In genomic region chr5:83720805-83721431, GRCh38 we compare ENCODE assay signal across 10 cellular contexts. TPM values are rescaled to one million over a fixed set of nuclear protein-coding genes. Genes with fewer than 3 reads are reported as not detected.
DNase-seq lines count a peak whose midpoint lies in the region; ATAC-seq and TF ChIP-seq lines count a peak whose summit lies in the region.
"Had no signal": no experiment of that assay in that cellular context is flagged by ENCODE, and none has a peak within 500 bp of the region (broad histone marks: within the 10 kb centered on the region; RNA-seq: fewer than 3 reads in every experiment).

Gene HAPLN1, minus strand, starts transcription at chr5:83720855. Its CDS starts 47,332 bp downstream, at chr5:83673523.

- TF ChIP-seq EP300 in tibial nerve (IDR thresholded peaks at IDR 0.05) = no peak

- H3K9me3 Mint-ChIP-seq in activated CD8-positive, alpha-beta T cell treated with anti-CD3 and anti-CD28 coated beads for 36 hours = no peaks in the 10 kb centered on the region
- no peaks in the 10 kb centered on the region for H3K9me3 Mint-ChIP-seq in activated CD8-positive, alpha-beta T cell treated with anti-CD3 and anti-CD28 coated beads, Interleukin-2, amount 10 ng/mL, durations not matched to agents 7 days and 5 days (ENCODE audit: insufficient read depth)
- H3K9me3 Mint-ChIP-seq in MCF 10A (ENCODE audit: unreplicated experiment) = no peaks in the 10 kb centered on the region

- peak within 1 kb of the TSS; percentile 43 to 48 for H3K4me3 ChIP-seq in left lung
- peak within 1 kb of the TSS; percentile 34 to 67 (median 54) for H3K4me3 ChIP-seq in tibial nerve

- no TSS peak for BruUV-seq in MCF 10A (replicated peaks; lab: Mats Ljungman, UMichigan)

- POLR2A ChIA-PET in activated CD8-positive, alpha-beta T cell treated with anti-CD3 and anti-CD28 coated beads for 36 hours (lab: Charles Lee) = no interaction called here
- POLR2A ChIA-PET in activated CD8-positive, alpha-beta T cell treated with anti-CD3 and anti-CD28 coated beads, Interleukin-2, amount 10 ng/mL, durations not matched to agents 7 days and 5 days (lab: Charles Lee) = no interaction called here
- POLR2A ChIA-PET in MCF 10A (lab: Yijun Ruan, JAX) = no interaction called here

- H3K36me3 ChIP-seq in left lung = no peaks in the 10 kb centered on the region
- no peaks in the 10 kb centered on the region for H3K36me3 ChIP-seq in tibial nerve

- no peak within 1 kb of the TSS for H3K27ac ChIP-seq in left lung
- H3K27ac ChIP-seq in tibial nerve = peak within 1 kb of the TSS in 1 of 4 donors; percentile 5
- H3K27ac ChIP-seq in caudate nucleus (ENCODE audit: low read depth, low read length) = no peak within 1 kb of the TSS

- H3K27me3 Mint-ChIP-seq in activated CD8-positive, alpha-beta T cell treated with anti-CD3 and anti-CD28 coated beads for 36 hours = peaks cover 46% of the 10 kb centered on the region
- peaks cover 42% of the 10 kb centered on the region for H3K27me3 Mint-ChIP-seq in activated CD8-positive, alpha-beta T cell treated with anti-CD3 and anti-CD28 coated beads, Interleukin-2, amount 10 ng/mL, durations not matched to agents 7 days and 5 days (ENCODE audit: low read depth)
- peaks cover 91% of the 10 kb centered on the region for H3K27me3 Mint-ChIP-seq in MCF 10A (ENCODE audit: insufficient read depth, unreplicated experiment)

- H3K27ac Mint-ChIP-seq in activated CD8-positive, alpha-beta T cell treated with anti-CD3 and anti-CD28 coated beads for 36 hours = no peak within 1 kb of the TSS
- no peak within 1 kb of the TSS for H3K27ac Mint-ChIP-seq in activated CD8-positive, alpha-beta T cell treated with anti-CD3 and anti-CD28 coated beads, Interleukin-2, amount 10 ng/mL, durations not matched to agents 7 days and 5 days
- H3K27ac Mint-ChIP-seq in MCF 10A (ENCODE audit: low read depth, unreplicated experiment) = no peak within 1 kb of the TSS

- 49 to 55% methylated on average over 17 of the region's 17 CpGs for WGBS in tibial nerve, 2 donors

- H3K4me1 ChIP-seq in left lung (peaks cover 0 to 4% of the 10 kb centered on the region in 2 donors), tibial nerve (peaks cover 0 to 18% (median 4%) of the 10 kb centered on the region in 4 donors)

- no peak for TF ChIP-seq POLR2A in tibial nerve (IDR thresholded peaks at IDR 0.05)

- H3K4me1 Mint-ChIP-seq in activated CD8-positive, alpha-beta T cell treated with anti-CD3 and anti-CD28 coated beads for 36 hours (ENCODE audit: low read depth) = peaks cover 7% of the 10 kb centered on the region
- peaks cover 5% of the 10 kb centered on the region for H3K4me1 Mint-ChIP-seq in activated CD8-positive, alpha-beta T cell treated with anti-CD3 and anti-CD28 coated beads, Interleukin-2, amount 10 ng/mL, durations not matched to agents 7 days and 5 days (ENCODE audit: low read depth)
- peaks cover 5% of the 10 kb centered on the region for H3K4me1 Mint-ChIP-seq in MCF 10A (ENCODE audit: insufficient read depth, unreplicated experiment)

- ATAC-seq in activated CD8-positive, alpha-beta T cell treated with anti-CD3 and anti-CD28 coated beads for 36 hours = no peak
- ATAC-seq in activated CD8-positive, alpha-beta T cell treated with anti-CD3 and anti-CD28 coated beads, Interleukin-2, amount 10 ng/mL, durations not matched to agents 7 days and 5 days = no peak
- no peak for ATAC-seq in left lung
- no peak for ATAC-seq in HG02571 (IDR thresholded peaks at IDR 0.05; ENCODE audit: unreplicated experiment)

- no peak for TF ChIP-seq CTCF in activated CD8-positive, alpha-beta T cell treated with anti-CD3 and anti-CD28 coated beads for 36 hours (IDR thresholded peaks at IDR 0.05)
- no peak for TF ChIP-seq CTCF in MCF 10A (IDR thresholded peaks at IDR 0.05; ENCODE audit: unreplicated experiment)
- TF ChIP-seq CTCF in left lung (IDR thresholded peaks at IDR 0.05) = no peak
- TF ChIP-seq CTCF in tibial nerve (IDR thresholded peaks at IDR 0.05) = no peak

- no peaks in the 10 kb centered on the region for H3K9me3 ChIP-seq in left lung
- H3K9me3 ChIP-seq in tibial nerve = no peaks in the 10 kb centered on the region

- intact Hi-C loops in activated CD8-positive, alpha-beta T cell treated with anti-CD3 and anti-CD28 coated beads for 36 hours (cut with micrococcal nuclease) = no loop called here
- intact Hi-C loops in MCF 10A (cut with micrococcal nuclease) (no loop called here), left lung (cut with DNase I) (no loop called here)

- CTCF ChIA-PET in activated CD8-positive, alpha-beta T cell treated with anti-CD3 and anti-CD28 coated beads for 36 hours (lab: Charles Lee) = interaction anchor here (1.9 kb wide), 1 partner anchor 9 kb away, joined by 6 read pairs; no protein-coding TSS in a partner anchor
- CTCF ChIA-PET in activated CD8-positive, alpha-beta T cell treated with anti-CD3 and anti-CD28 coated beads, Interleukin-2, amount 10 ng/mL, durations not matched to agents 7 days and 5 days (lab: Charles Lee) = no interaction called here
- CTCF ChIA-PET in MCF 10A (lab: Yijun Ruan, JAX) = interaction anchor here (0.6 kb wide), 2 partner anchors 19 to 72 kb away, joined by 3 to 4 read pairs; no protein-coding TSS in a partner anchor

- H3K36me3 Mint-ChIP-seq in activated CD8-positive, alpha-beta T cell treated with anti-CD3 and anti-CD28 coated beads for 36 hours (ENCODE audit: low read depth) = no peaks in the 10 kb centered on the region
- H3K36me3 Mint-ChIP-seq in activated CD8-positive, alpha-beta T cell treated with anti-CD3 and anti-CD28 coated beads, Interleukin-2, amount 10 ng/mL, durations not matched to agents 7 days and 5 days (ENCODE audit: low read depth) = no peaks in the 10 kb centered on the region
- no peaks in the 10 kb centered on the region for H3K36me3 Mint-ChIP-seq in MCF 10A (ENCODE audit: insufficient read depth, unreplicated experiment)

- H3K27me3 ChIP-seq in left lung = peaks cover 0 to 49% of the 10 kb centered on the region in 2 donors
- H3K27me3 ChIP-seq in tibial nerve = peaks cover 0 to 13% of the 10 kb centered on the region in 2 donors

- DNase-seq in activated CD8-positive, alpha-beta T cell treated with anti-CD3 and anti-CD28 coated beads for 36 hours = no peak
- no peak for DNase-seq in activated CD8-positive, alpha-beta T cell treated with anti-CD3 and anti-CD28 coated beads, Interleukin-2, amount 10 ng/mL, durations not matched to agents 7 days and 5 days
- DNase-seq in MCF 10A (ENCODE audit: unreplicated experiment) = no peak
- no peak for DNase-seq in left lung
- DNase-seq in tibial nerve (ENCODE audit: low spot score in 2 of 2) = no peak
- DNase-seq in activated CD4-positive, alpha-beta T cell treated with anti-CD3 and anti-CD28 coated beads for 4 hours = no peak
- no peak for DNase-seq in caudate nucleus (lab: John Stamatoyannopoulos, UW)
- DNase-seq: DMS79 treated with DMSO at 0.1 percent for 48 hours, NCI-H446 treated with DMSO at 0.1 percent for 48 hours had no signal

- H3K4me3 Mint-ChIP-seq in activated CD8-positive, alpha-beta T cell treated with anti-CD3 and anti-CD28 coated beads for 36 hours = peak within 1 kb of the TSS; percentile 16
- no peak within 1 kb of the TSS for H3K4me3 Mint-ChIP-seq in activated CD8-positive, alpha-beta T cell treated with anti-CD3 and anti-CD28 coated beads, Interleukin-2, amount 10 ng/mL, durations not matched to agents 7 days and 5 days
- peak within 1 kb of the TSS; percentile 68 for H3K4me3 Mint-ChIP-seq in MCF 10A (ENCODE audit: unreplicated experiment)

RNA-seq across cellular contexts. Expression of gene HAPLN1, which starts in this region (rescaled TPM):
- total RNA-seq in activated CD8-positive, alpha-beta T cell treated with anti-CD3 and anti-CD28 coated beads for 36 hours = not detected
- not detected for total RNA-seq in activated CD8-positive, alpha-beta T cell treated with anti-CD3 and anti-CD28 coated beads, Interleukin-2, amount 10 ng/mL, durations not matched to agents 7 days and 5 days
- total RNA-seq in MCF 10A (2022) (not detected in 2 replicates), left lung (under 1 TPM; 0.05 to 0.73 TPM), tibial nerve (not detected)
